ENCODE assay signal across 14 cellular contexts in the genomic region with DNA sequence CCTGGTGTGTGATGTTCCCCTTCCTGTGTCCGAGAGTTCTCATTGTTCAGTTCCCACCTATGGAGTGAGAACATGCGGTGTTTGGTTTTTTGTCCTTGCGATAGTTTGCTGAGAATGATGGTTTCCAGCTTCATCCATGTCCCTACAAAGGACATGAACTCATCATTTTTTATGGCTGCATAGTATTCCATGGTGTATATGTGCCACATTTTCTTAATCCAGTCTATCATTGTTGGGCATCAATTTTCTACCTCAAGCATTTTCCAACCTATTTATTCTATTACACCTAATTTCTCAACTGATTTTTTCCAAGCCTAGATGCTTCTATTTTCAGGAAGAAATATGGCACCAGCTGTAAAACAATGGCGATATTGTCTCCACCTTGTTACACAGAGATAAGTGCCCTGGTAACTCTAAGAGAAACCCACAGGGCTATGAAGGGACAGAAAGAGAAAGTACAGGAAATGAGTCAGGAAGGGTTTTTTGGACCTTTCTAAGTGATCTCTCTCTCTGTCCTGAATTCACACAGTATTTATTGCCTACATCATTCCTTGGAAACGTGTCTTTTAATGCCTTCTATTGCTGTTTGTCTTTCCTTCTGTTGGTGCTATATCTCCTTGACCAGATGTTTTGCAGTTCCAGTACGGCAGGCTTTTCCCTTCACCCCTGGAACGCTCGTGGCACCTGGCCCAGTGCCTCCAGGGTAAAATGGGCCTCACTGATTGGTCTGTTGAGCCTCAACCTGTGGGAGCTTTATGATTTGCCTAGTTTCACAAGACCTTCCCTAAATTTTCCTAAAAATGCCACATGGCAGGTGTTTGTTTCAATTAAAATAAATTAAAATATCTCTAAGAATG. TPM values are rescaled to one million over a fixed set of nuclear protein-coding genes. Genes with fewer than 3 reads are reported as not detected.
DNase-seq lines count a peak whose midpoint lies in the region; ATAC-seq, FAIRE-seq and TF ChIP-seq lines count a peak whose summit lies in the region.
"Had no signal": no experiment of that assay in that cellular context is flagged by ENCODE, and none has a peak within 500 bp of the region (broad histone marks: within the 10 kb centered on the region; RNA-seq: fewer than 3 reads in every experiment).

No MANE protein-coding gene starts in this region.

- no TSS peak for BruUV-seq in PC-3 (replicated peaks; lab: Mats Ljungman, UMichigan)
- no TSS peak for BruUV-seq in endothelial cell of umbilical vein (replicated peaks; lab: Mats Ljungman, UMichigan)

- intact Hi-C loops in PC-3 (cut with micrococcal nuclease): loop anchor here (1.0 kb wide), 1 partner anchor 33 kb away; no protein-coding TSS in a partner anchor
- intact Hi-C loops in endothelial cell of umbilical vein (cut with micrococcal nuclease): no loop called here

- H3K4me1 ChIP-seq in HEK293 (ENCODE audit: control insufficient read depth, insufficient read depth, low read length) (no peaks in the 10 kb centered on the region), PC-3 (ENCODE audit: insufficient read depth, low read length) (peaks cover 25% of the 10 kb centered on the region), endothelial cell of umbilical vein (ENCODE audit: control insufficient read depth, extremely low read depth, insufficient read depth, low read length) (no peaks in the 10 kb centered on the region), BE2C (no peaks in the 10 kb centered on the region; the same call in 1 of the 2 replicates)

- FAIRE-seq in endothelial cell of umbilical vein (lab: Jason Lieb, UNC): no peak

- H3K9me1 ChIP-seq in endothelial cell of umbilical vein (replicated peaks; ENCODE audit: control insufficient read depth, extremely low read depth, insufficient read depth, low read length): no peaks in the 10 kb centered on the region

- no peaks in the 10 kb centered on the region for H3K9me3 Mint-ChIP-seq in stimulated activated effector memory CD8-positive, alpha-beta T cell treated with anti-CD3 and anti-CD28 coated beads, Interleukin-12 subunit alpha, Interleukin-12 subunit beta, amount 100 ng/mL, for 72 hours
- H3K9me3 Mint-ChIP-seq: neural crest cell had no signal

- no peak for TF ChIP-seq POLR2A in endothelial cell of umbilical vein (IDR thresholded peaks at IDR 0.05; ENCODE audit: low read depth, low read length)

- no peak for TF ChIP-seq CTCF in HEK293 (tag by site-specific recombination; IDR thresholded peaks at IDR 0.05)
- TF ChIP-seq CTCF in PC-3 (conservative IDR thresholded peaks at IDR 0.05; ENCODE audit: low read depth, low read length): no peak
- TF ChIP-seq CTCF in endothelial cell of umbilical vein (IDR thresholded peaks at IDR 0.05; ENCODE audit: extremely low read depth in 1 of 2, insufficient read depth in 1 of 2, low read depth in 1 of 2, low read length in 2 of 2): no peak
- TF ChIP-seq CTCF in BE2C (IDR thresholded peaks at IDR 0.05; ENCODE audit: low read depth, low read length): no peak

- no peak overlapping the region for H3K27ac ChIP-seq in HEK293 (ENCODE audit: extremely low read depth, low read depth, low read length)
- H3K27ac ChIP-seq in PC-3 (ENCODE audit: low read length): peak overlapping the region; percentile 96
- H3K27ac ChIP-seq in endothelial cell of umbilical vein (ENCODE audit: insufficient read depth, low read depth, low read length): no peak overlapping the region
- H3K27ac ChIP-seq: heart left ventricle, WERI-Rb-1 had no signal

- H3K4me3 ChIP-seq in HEK293 (ENCODE audit: low read depth, low read length) (no peak overlapping the region), PC-3 (ENCODE audit: low read length) (no peak overlapping the region; the same call in 1 of the 2 replicates), endothelial cell of umbilical vein (replicated peaks in 1 of 3; ENCODE audit: insufficient read depth in 1 of 3, low read depth in 1 of 3, low read length in 3 of 3) (no peak overlapping the region), BE2C (ENCODE audit: low read depth, low read length) (no peak overlapping the region)
- H3K4me3 ChIP-seq: heart left ventricle had no signal

- H3K79me2 ChIP-seq in PC-3 (ENCODE audit: low read length) (no peaks in the 10 kb centered on the region), endothelial cell of umbilical vein (ENCODE audit: control insufficient read depth, insufficient read depth, low read length) (no peaks in the 10 kb centered on the region)

- H4K20me1 ChIP-seq in PC-3 (ENCODE audit: low read length) (no peaks in the 10 kb centered on the region), endothelial cell of umbilical vein (replicated peaks; ENCODE audit: control insufficient read depth, extremely low read depth, insufficient read depth, low read length) (no peaks in the 10 kb centered on the region)

- peak; percentile 74 for ATAC-seq in PC-3
- peak; percentile 82 for ATAC-seq in stimulated activated effector memory CD8-positive, alpha-beta T cell treated with anti-CD3 and anti-CD28 coated beads, Interleukin-12 subunit alpha, Interleukin-12 subunit beta, amount 100 ng/mL, for 72 hours
- ATAC-seq: heart left ventricle had no signal

- POLR2A ChIA-PET in HEK293 (lab: Yijun Ruan, JAX) (interaction anchor here (1.3 kb wide), 1 partner anchor 15 kb away, joined by 3 read pairs; the partner anchor contains the start of gene JAK1), PC-3 (lab: Charles Lee; ENCODE audit: unreplicated experiment) (no interaction called here), endothelial cell of umbilical vein (lab: Charles Lee) (interaction anchor here (0.6 kb wide), 1 partner anchor 43 kb away, joined by 8 read pairs; no protein-coding TSS in a partner anchor)

- no peaks in the 10 kb centered on the region for H3K9me2 ChIP-seq in PC-3 (replicated peaks; ENCODE audit: low read length)
- H3K9me2 ChIP-seq: SK-N-SH had no signal

- peak overlapping the region; percentile 63 for H3K9ac ChIP-seq in PC-3 (ENCODE audit: low read length)
- no peak overlapping the region for H3K9ac ChIP-seq in endothelial cell of umbilical vein (replicated peaks; ENCODE audit: extremely low read depth, insufficient read depth, low read length)
- H3K9ac ChIP-seq: SK-N-SH had no signal

- H3F3A ChIP-seq in PC-3 (ENCODE audit: low read length, unreplicated experiment): peaks cover 4% of the 10 kb centered on the region

- H3K9me3 ChIP-seq in HEK293 (ENCODE audit: control insufficient read depth, insufficient read depth, low read depth, low read length): no peaks in the 10 kb centered on the region
- no peaks in the 10 kb centered on the region for H3K9me3 ChIP-seq in PC-3 (ENCODE audit: low read length)
- H3K9me3 ChIP-seq in endothelial cell of umbilical vein (replicated peaks; ENCODE audit: control insufficient read depth, insufficient read depth, low read length): no peaks in the 10 kb centered on the region
- no peaks in the 10 kb centered on the region for H3K9me3 ChIP-seq in BE2C
- H3K9me3 ChIP-seq: Caco-2, SK-N-SH had no signal

- H3K36me3 ChIP-seq in HEK293 (ENCODE audit: control insufficient read depth in 2 of 2, insufficient read depth in 1 of 2, low read length in 2 of 2): no peaks in the 10 kb centered on the region
- no peaks in the 10 kb centered on the region for H3K36me3 ChIP-seq in PC-3 (ENCODE audit: low read depth, low read length)
- no peaks in the 10 kb centered on the region for H3K36me3 ChIP-seq in endothelial cell of umbilical vein (ENCODE audit: control insufficient read depth in 2 of 2, extremely low read depth in 1 of 2, insufficient read depth in 2 of 2, low read length in 2 of 2)
- no peaks in the 10 kb centered on the region for H3K36me3 ChIP-seq in BE2C
- H3K36me3 ChIP-seq: WERI-Rb-1 had no signal

- DNase-seq in PC-3 (peak; percentile 80), endothelial cell of umbilical vein (ENCODE audit: low read depth, low spot score) (peak; percentile 37), 8988T (no peak), BE2C (no peak), NCI-H2227 (lab: John Stamatoyannopoulos, UW; ENCODE audit: unreplicated experiment) (no peak)
- DNase-seq in stimulated activated effector memory CD8-positive, alpha-beta T cell treated with anti-CD3 and anti-CD28 coated beads, Interleukin-12 subunit alpha, Interleukin-12 subunit beta, amount 100 ng/mL, for 72 hours (ENCODE audit: low spot score in 2 of 2): no peak
- DNase-seq: Caco-2; heart left ventricle; NCI-H2081 treated with DMSO at 0.1 percent for 48 hours; NK-92 treated with Interleukin-12 subunit alpha and Interleukin-12 subunit beta, amount 100 ng/mL, for 24 hours; SK-N-SH; WERI-Rb-1 had no signal

- H3K27me3 ChIP-seq in PC-3 (ENCODE audit: low read length): no peaks in the 10 kb centered on the region
- H3K27me3 ChIP-seq in endothelial cell of umbilical vein (ENCODE audit: control insufficient read depth in 2 of 2, insufficient read depth in 2 of 2, low read length in 2 of 2): no peaks in the 10 kb centered on the region
- H3K27me3 ChIP-seq in BE2C: no peaks in the 10 kb centered on the region
- H3K27me3 ChIP-seq: heart left ventricle had no signal

- H3K4me2 ChIP-seq in PC-3 (ENCODE audit: low read length): peak overlapping the region; percentile 66
- H3K4me2 ChIP-seq in endothelial cell of umbilical vein (ENCODE audit: insufficient read depth, low read length): no peak overlapping the region
- H3K4me2 ChIP-seq: SK-N-SH had no signal

- no peak overlapping the region for H3K27ac Mint-ChIP-seq in stimulated activated effector memory CD8-positive, alpha-beta T cell treated with anti-CD3 and anti-CD28 coated beads, Interleukin-12 subunit alpha, Interleukin-12 subunit beta, amount 100 ng/mL, for 72 hours

- peaks cover 23% of the 10 kb centered on the region for H3K4me1 Mint-ChIP-seq in stimulated activated effector memory CD8-positive, alpha-beta T cell treated with anti-CD3 and anti-CD28 coated beads, Interleukin-12 subunit alpha, Interleukin-12 subunit beta, amount 100 ng/mL, for 72 hours

- CTCF ChIA-PET in HEK293 (lab: Yijun Ruan, JAX) (interaction anchor here (0.5 to 1.0 kb wide), 4 partner anchors 13 to 200 kb away, joined by 3 to 4 read pairs (median 3); no protein-coding TSS in a partner anchor), PC-3 (lab: Charles Lee) (no interaction called here), endothelial cell of umbilical vein (lab: Charles Lee) (no interaction called here)

- H3K36me3 Mint-ChIP-seq in stimulated activated effector memory CD8-positive, alpha-beta T cell treated with anti-CD3 and anti-CD28 coated beads, Interleukin-12 subunit alpha, Interleukin-12 subunit beta, amount 100 ng/mL, for 72 hours: no peaks in the 10 kb centered on the region

- dilution Hi-C loops in endothelial cell of umbilical vein (cut with MboI; ENCODE audit: extremely low pct_ligation_motif_present, low sequenced_read_pairs): no loop called here

- no peak overlapping the region for H3K4me3 Mint-ChIP-seq in stimulated activated effector memory CD8-positive, alpha-beta T cell treated with anti-CD3 and anti-CD28 coated beads, Interleukin-12 subunit alpha, Interleukin-12 subunit beta, amount 100 ng/mL, for 72 hours
- H3K4me3 Mint-ChIP-seq: neural crest cell had no signal

- H2AFZ ChIP-seq in PC-3 (ENCODE audit: low read length): no peak overlapping the region; the same call in 1 of the 2 replicates
- no peak overlapping the region for H2AFZ ChIP-seq in endothelial cell of umbilical vein (ENCODE audit: low read depth, low read length)

RNA-seq across cellular contexts. Expression of gene JAK1, which starts 14.6 kb away (rescaled TPM):
- 44.1 and 52.2 TPM in 2 replicates for total RNA-seq in PC-3 (2014; rRNA removed)
- total RNA-seq in endothelial cell of umbilical vein: 152 and 177 TPM in 2 replicates
- 60.1 and 68.8 TPM in 2 replicates for polyA plus RNA-seq in endothelial cell of umbilical vein
- polyA plus RNA-seq in endothelial cell of umbilical vein (2011; cell fraction: cytosol; rRNA removed): 75.4 and 89.5 TPM in 2 replicates
- polyA plus RNA-seq in endothelial cell of umbilical vein (2011; cell fraction: nucleus; rRNA removed): 149 and 163 TPM in 2 replicates
- polyA plus RNA-seq in endothelial cell of umbilical vein (2012): 128 and 187 TPM in 2 replicates
- polyA minus RNA-seq in endothelial cell of umbilical vein: 180 and 216 TPM in 2 replicates
- 36.5 TPM for polyA minus RNA-seq in endothelial cell of umbilical vein (2011; cell fraction: cytosol; rRNA and poly(A)+ RNA removed)
- polyA minus RNA-seq in endothelial cell of umbilical vein (2011; cell fraction: nucleus; rRNA and poly(A)+ RNA removed): 174 and 238 TPM in 2 replicates
- 14.0 TPM for polyA plus RNA-seq in BE2C (2012; ENCODE audit: insufficient read depth, insufficient read length, low read depth)

Comparison
In these comparisons a context has a peak if more than half of its experiments do, and no peak if none do; other contexts are left out.
1. DNase-seq: peak in PC-3 (single experiment) and endothelial cell of umbilical vein (single experiment); none in stimulated activated effector memory CD8-positive, alpha-beta T cell treated with anti-CD3 and anti-CD28 coated beads, Interleukin-12 subunit alpha, Interleukin-12 subunit beta, amount 100 ng/mL, for 72 hours (0 of 2), 8988T (single experiment), BE2C (single experiment) and NCI-H2227 (single experiment).